Comparison of ENCODE assay signal across 1 cellular context in the genomic region with DNA sequence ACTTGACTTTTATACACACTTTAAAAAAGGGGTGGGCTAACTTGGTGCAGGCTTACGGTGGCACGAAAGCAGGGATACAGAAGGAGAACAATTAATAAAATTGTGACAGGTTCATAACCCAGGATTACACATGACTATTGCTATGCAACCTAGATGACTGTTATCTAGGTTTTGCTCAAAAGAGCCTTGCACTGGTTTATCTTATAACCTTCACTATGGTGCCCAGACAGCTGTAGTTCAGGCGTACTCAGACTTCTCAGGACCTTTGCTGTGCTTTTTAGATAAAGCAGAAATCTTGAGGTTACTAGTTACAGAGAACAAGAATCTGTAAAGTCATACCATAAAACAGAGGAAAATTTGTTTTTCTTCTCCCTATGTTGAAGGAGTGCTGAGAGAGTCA.
TF ChIP-seq lines count a peak whose summit lies in the region.

No MANE protein-coding gene starts in this region.

TF ChIP-seq in K562, 482 proteins besides CTCF, POLR2A, EP300 and RAD21 (continued from another document):
- TF ChIP-seq CBFA2T3 (IDR thresholded peaks at IDR 0.05) (peak; percentile 60), HDAC6 (IDR thresholded peaks at IDR 0.05; ENCODE audit: low read depth, low read length) (no peak), KDM1A (IDR thresholded peaks at IDR 0.05) (peak in 1 of 2 experiments; percentile 43; a peak in 1 of 4 replicates)
